ENCODE assay signal across 1 cellular context in the genomic region with DNA sequence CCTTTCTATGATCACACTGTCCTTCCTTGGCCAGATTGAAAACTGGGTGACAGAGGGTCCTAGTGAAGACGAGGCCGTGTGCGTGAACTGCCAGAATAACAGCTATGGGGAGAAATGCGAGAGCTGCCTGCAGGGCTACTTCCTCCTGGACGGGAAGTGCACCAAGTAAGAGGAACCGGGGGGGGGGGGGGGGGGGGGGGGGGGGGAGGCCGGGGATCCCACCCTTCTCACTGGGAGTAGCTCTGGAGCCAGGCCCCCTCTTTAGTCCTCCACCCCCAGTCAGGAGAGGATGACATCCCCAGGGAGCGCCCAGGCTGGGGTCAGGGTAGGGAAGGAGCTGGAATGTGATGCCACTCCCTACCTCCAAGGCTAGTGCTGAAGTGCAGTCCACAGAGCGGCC.
TF ChIP-seq lines count a peak whose summit lies in the region.

No MANE protein-coding gene starts in this region.

TF ChIP-seq in H1, 55 proteins besides CTCF, POLR2A, EP300 and RAD21:
- TF ChIP-seq KDM5A (IDR thresholded peaks at IDR 0.05; ENCODE audit: low read length) (no peak), YY1 (IDR thresholded peaks at IDR 0.05; ENCODE audit: low read depth, low read length) (no peak), KDM4A (IDR thresholded peaks at IDR 0.05; ENCODE audit: low read depth, low read length, severe bottlenecking) (no peak), JUN (IDR thresholded peaks at IDR 0.05; ENCODE audit: low read depth, low read length) (no peak)
- TF ChIP-seq, protein P1, sequence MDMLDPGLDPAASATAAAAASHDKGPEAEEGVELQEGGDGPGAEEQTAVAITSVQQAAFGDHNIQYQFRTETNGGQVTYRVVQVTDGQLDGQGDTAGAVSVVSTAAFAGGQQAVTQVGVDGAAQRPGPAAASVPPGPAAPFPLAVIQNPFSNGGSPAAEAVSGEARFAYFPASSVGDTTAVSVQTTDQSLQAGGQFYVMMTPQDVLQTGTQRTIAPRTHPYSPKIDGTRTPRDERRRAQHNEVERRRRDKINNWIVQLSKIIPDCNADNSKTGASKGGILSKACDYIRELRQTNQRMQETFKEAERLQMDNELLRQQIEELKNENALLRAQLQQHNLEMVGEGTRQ (IDR thresholded peaks at IDR 0.05; ENCODE audit: low read length): no peak
- TF ChIP-seq, protein P2, sequence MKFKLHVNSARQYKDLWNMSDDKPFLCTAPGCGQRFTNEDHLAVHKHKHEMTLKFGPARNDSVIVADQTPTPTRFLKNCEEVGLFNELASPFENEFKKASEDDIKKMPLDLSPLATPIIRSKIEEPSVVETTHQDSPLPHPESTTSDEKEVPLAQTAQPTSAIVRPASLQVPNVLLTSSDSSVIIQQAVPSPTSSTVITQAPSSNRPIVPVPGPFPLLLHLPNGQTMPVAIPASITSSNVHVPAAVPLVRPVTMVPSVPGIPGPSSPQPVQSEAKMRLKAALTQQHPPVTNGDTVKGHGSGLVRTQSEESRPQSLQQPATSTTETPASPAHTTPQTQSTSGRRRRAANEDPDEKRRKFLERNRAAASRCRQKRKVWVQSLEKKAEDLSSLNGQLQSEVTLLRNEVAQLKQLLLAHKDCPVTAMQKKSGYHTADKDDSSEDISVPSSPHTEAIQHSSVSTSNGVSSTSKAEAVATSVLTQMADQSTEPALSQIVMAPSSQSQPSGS (IDR thresholded peaks at IDR 0.05; ENCODE audit: low read length): no peak
